8 cellular contexts compared by ENCODE assay signal in the genomic region with DNA sequence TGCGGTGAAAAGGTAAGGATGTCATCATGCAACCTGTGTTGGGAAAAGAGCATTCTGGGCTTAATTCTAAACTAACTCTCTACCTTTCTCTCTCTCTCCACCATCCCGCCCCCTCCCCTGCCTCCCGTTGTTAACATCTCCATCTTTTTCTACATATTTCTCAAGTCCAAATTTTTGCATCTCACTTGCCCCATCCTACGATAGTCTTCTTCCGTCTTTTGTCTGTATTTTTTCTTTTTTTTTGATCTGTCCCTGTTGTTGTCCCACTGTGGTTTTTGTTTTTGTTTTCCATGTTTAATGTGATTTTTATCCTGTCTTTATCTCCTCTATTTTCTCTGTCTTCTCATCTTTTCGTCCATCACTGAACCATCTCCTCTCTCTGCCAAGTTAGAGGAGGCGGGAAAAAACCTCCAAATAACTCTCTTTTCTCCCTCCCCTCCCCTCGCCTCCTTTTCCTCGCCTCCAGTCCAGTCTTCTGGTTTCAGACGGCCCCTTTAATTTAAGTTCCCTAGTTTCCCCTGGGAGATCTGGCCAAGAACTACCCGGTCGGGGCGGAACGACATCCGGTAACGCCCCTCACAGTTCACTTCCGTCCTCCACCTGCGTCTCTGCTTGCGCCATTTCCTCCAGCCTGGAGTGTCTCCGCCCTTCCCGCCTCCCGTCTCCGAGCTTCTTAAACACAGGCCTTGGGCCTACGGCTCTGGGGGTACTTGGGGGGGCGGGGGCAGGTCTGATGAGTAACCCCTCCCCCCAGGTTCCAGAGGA. TPM values are rescaled to one million over a fixed set of nuclear protein-coding genes. Genes with fewer than 3 reads are reported as not detected.
DNase-seq lines count a peak whose midpoint lies in the region; ATAC-seq and TF ChIP-seq lines count a peak whose summit lies in the region.

A gene with protein sequence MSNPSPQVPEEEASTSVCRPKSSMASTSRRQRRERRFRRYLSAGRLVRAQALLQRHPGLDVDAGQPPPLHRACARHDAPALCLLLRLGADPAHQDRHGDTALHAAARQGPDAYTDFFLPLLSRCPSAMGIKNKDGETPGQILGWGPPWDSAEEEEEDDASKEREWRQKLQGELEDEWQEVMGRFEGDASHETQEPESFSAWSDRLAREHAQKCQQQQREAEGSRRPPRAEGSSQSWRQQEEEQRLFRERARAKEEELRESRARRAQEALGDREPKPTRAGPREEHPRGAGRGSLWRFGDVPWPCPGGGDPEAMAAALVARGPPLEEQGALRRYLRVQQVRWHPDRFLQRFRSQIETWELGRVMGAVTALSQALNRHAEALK (plus strand): TSS at position 647 of the 765 bp plus-strand sequence. CDS start 87 bp downstream, at position 734.

- H3K36me3 ChIP-seq in heart right ventricle: peaks cover 0 to 36% (median 13%) of the 10 kb centered on the region in 9 donors

- DNase-seq in GM04504 (ENCODE audit: low read depth) (peak; percentile 94), NCI-H146 treated with DMSO at 0.1 percent for 48 hours (lab: John Stamatoyannopoulos, UW; ENCODE audit: unreplicated experiment) (peak; percentile 93), amniotic epithelial cell (ENCODE audit: low read depth) (peak; percentile 98), heart right ventricle (peak; percentile 92 to 98), posterior cingulate gyrus (peak; percentile 96 to 99 (median 98)), type B pancreatic cell (ENCODE audit: extremely low spot score, unreplicated experiment) (peak; percentile 89)

- no peaks in the 10 kb centered on the region for H3K9me3 Mint-ChIP-seq in T-helper 1 cell treated with Interleukin-12 subunit alpha and Interleukin-12 subunit beta and Interleukin-4 antibody, amounts not matched to agents 30 μg/mL and 1 μg/mL, for 36 hours
- no peaks in the 10 kb centered on the region for H3K9me3 Mint-ChIP-seq in type B pancreatic cell

- peak within 1 kb of the TSS; percentile 30 to 63 (median 56) for H3K4me3 ChIP-seq in heart right ventricle

- peaks cover 13% of the 10 kb centered on the region for H3K36me3 Mint-ChIP-seq in T-helper 1 cell treated with Interleukin-12 subunit alpha and Interleukin-12 subunit beta and Interleukin-4 antibody, amounts not matched to agents 30 μg/mL and 1 μg/mL, for 36 hours (ENCODE audit: low read depth)
- peaks cover 6% of the 10 kb centered on the region for H3K36me3 Mint-ChIP-seq in type B pancreatic cell

- no peaks in the 10 kb centered on the region for H3K27me3 ChIP-seq in heart right ventricle

- no peaks in the 10 kb centered on the region for H3K27me3 Mint-ChIP-seq in T-helper 1 cell treated with Interleukin-12 subunit alpha and Interleukin-12 subunit beta and Interleukin-4 antibody, amounts not matched to agents 30 μg/mL and 1 μg/mL, for 36 hours (ENCODE audit: low read depth)
- no peaks in the 10 kb centered on the region for H3K27me3 Mint-ChIP-seq in type B pancreatic cell

- peak in 2 of 9 donors; percentile 3 to 7 for TF ChIP-seq CTCF in heart right ventricle (IDR thresholded peaks at IDR 0.05)
- peak; percentile 19 for TF ChIP-seq CTCF in type B pancreatic cell (conservative IDR thresholded peaks at IDR 0.05)

- peaks cover 10 to 51% (median 25%) of the 10 kb centered on the region in 9 donors for H3K4me1 ChIP-seq in heart right ventricle

- WGBS in heart right ventricle, 2 donors: 1% methylated on average over 25 of the region's 25 CpGs

- intact Hi-C loops in heart right ventricle (cut with DNase I): loop anchor here (1.0 to 10.0 kb wide), 10 partner anchors 34 to 408 kb away; a partner anchor contains a TSS
- intact Hi-C loops in posterior cingulate gyrus (cut with DNase I): loop anchor here (1.0 to 10.0 kb wide), 4 partner anchors 51 to 408 kb away; a partner anchor contains a TSS

- peak within 1 kb of the TSS; percentile 69 to 95 (median 91) for H3K27ac ChIP-seq in heart right ventricle

- H3K27ac Mint-ChIP-seq in T-helper 1 cell treated with Interleukin-12 subunit alpha and Interleukin-12 subunit beta and Interleukin-4 antibody, amounts not matched to agents 30 μg/mL and 1 μg/mL, for 36 hours: peak within 1 kb of the TSS; percentile 90
- peak within 1 kb of the TSS; percentile 85 for H3K27ac Mint-ChIP-seq in type B pancreatic cell

- H3K9me3 ChIP-seq in heart right ventricle: no peaks in the 10 kb centered on the region

- peaks cover 37% of the 10 kb centered on the region for H3K4me1 Mint-ChIP-seq in T-helper 1 cell treated with Interleukin-12 subunit alpha and Interleukin-12 subunit beta and Interleukin-4 antibody, amounts not matched to agents 30 μg/mL and 1 μg/mL, for 36 hours (ENCODE audit: low read depth)
- H3K4me1 Mint-ChIP-seq in type B pancreatic cell (ENCODE audit: unreplicated experiment): peaks cover 17% of the 10 kb centered on the region

- peak within 1 kb of the TSS; percentile 92 for H3K4me3 Mint-ChIP-seq in T-helper 1 cell treated with Interleukin-12 subunit alpha and Interleukin-12 subunit beta and Interleukin-4 antibody, amounts not matched to agents 30 μg/mL and 1 μg/mL, for 36 hours
- peak within 1 kb of the TSS; percentile 90 for H3K4me3 Mint-ChIP-seq in type B pancreatic cell

- ATAC-seq in HG02759 (IDR thresholded peaks at IDR 0.05; ENCODE audit: unreplicated experiment): peak; percentile 66
- ATAC-seq in heart right ventricle: peak; percentile 94 to 98 (median 98)

RNA-seq across cellular contexts. Expression of the gene that starts here (rescaled TPM):
- 10 to 100 TPM in 9 of 10 donors, 1 to 10 TPM in 1; 9.7 to 15.8 (median 11.7) TPM for total RNA-seq in heart right ventricle
- polyA plus RNA-seq in heart right ventricle: 10 to 100 TPM; 18.5 to 22.2 TPM
- 21.1 and 24.2 TPM in 2 replicates for total RNA-seq in type B pancreatic cell (ENCODE audit: low replicate concordance)

Comparison
In these comparisons a context has a peak if more than half of its experiments do, and no peak if none do; other contexts are left out.
1. Peak in every context shown above with its lines: DNase-seq, ATAC-seq, H3K4me3 ChIP-seq and H3K27ac ChIP-seq.